ENCODE assay signal across 8 cellular contexts in the genomic region with DNA sequence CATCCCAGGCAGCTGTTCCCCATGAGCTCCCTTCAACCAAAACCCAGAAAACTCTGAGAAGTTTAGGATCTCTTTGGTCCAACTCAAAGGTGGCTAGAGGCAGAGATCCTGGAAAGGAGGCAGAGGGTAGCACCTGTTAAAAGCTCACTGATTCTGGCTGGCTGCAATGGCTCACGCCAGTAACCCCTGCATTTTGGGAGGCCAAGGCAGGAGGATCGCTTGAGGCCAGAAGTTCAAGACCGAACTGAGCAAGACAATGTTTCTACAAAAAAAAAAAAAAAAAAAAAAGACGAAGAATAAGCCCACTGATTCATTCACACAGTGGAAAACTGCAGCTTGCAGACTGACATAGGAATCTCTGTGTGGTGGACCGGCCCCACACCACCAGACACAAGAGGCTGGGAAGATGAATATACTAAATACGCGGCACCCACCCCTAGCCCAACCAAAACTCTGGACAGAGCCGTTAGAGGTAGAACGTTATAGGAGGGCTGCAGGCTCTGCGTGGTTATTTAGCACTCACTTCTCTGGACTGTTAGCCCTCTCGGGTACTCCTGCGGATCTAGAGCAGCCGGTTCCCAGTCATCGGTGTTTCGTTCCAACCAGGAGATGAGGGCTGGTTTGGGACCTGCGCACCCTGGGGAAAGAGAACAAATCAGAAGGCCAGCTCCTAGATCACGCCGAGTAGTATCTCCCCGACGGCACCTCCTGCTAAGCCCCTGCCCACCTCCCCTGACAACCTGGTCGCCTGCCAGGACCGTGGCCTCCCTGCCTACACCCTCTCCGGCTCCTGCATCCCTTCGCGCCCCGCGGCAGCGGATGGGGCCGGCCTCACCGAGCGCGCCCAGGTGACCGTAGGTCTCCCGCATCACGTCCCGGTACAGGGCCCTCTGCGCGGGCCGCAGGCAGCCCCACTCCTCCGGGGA. TPM values are rescaled to one million over a fixed set of nuclear protein-coding genes. Genes with fewer than 3 reads are reported as not detected.
DNase-seq lines count a peak whose midpoint lies in the region; ATAC-seq and TF ChIP-seq lines count a peak whose summit lies in the region.

No MANE protein-coding gene starts in this region.

- H3K4me1 ChIP-seq in breast epithelium, result no peaks in the 10 kb centered on the region

- TF ChIP-seq CTCF in BJ (IDR thresholded peaks at IDR 0.05; ENCODE audit: insufficient read depth, low read depth, low read length) (no peak), breast epithelium (IDR thresholded peaks at IDR 0.05) (no peak)

- H3K4me3 ChIP-seq in BJ (ENCODE audit: low read depth, low read length) (peak overlapping the region; percentile 72), breast epithelium (peak overlapping the region; percentile 69 to 89 (median 88))

- CTCF ChIA-PET in BJ (lab: Yijun Ruan, JAX), result interaction anchor here (0.8 to 2.8 kb wide), 4 partner anchors 11 to 485 kb away, joined by 3 to 16 read pairs (median 4); no protein-coding TSS in a partner anchor

- peaks cover 10% of the 10 kb centered on the region for H3K36me3 ChIP-seq in BJ (ENCODE audit: control insufficient read depth, insufficient read depth, low read length)
- H3K36me3 ChIP-seq in breast epithelium, result peaks cover 7% of the 10 kb centered on the region

- H3K9me3 ChIP-seq in breast epithelium, result no peaks in the 10 kb centered on the region

- POLR2A ChIA-PET in BJ (lab: Charles Lee), result interaction anchor here (0.6 to 0.7 kb wide), 2 partner anchors 28 to 239 kb away, joined by 4 to 7 read pairs; a partner anchor contains a TSS

- intact Hi-C loops in breast epithelium (cut with DNase I; ENCODE audit: low total_unique reads), result no loop called here

- no peaks in the 10 kb centered on the region for H3K27me3 ChIP-seq in BJ (ENCODE audit: control insufficient read depth, insufficient read depth, low read length)
- no peaks in the 10 kb centered on the region for H3K27me3 ChIP-seq in breast epithelium

- TF ChIP-seq POLR2A in breast epithelium (IDR thresholded peaks at IDR 0.05), result no peak

- ATAC-seq in GM19035 (IDR thresholded peaks at IDR 0.05; ENCODE audit: unreplicated experiment), result peak; percentile 26
- peak; percentile 41 for ATAC-seq in HG03460 (IDR thresholded peaks at IDR 0.05; ENCODE audit: unreplicated experiment)

- DNase-seq in BJ (ENCODE audit: low read depth) (no peak), T-helper 1 cell (peak in 3 of 5 donors; percentile 10 to 50 (median 18)), breast epithelium (ENCODE audit: low spot score in 2 of 2) (peak in 1 of 2 donors; percentile 29), inferior parietal cortex (ENCODE audit: extremely low spot score) (peak; percentile 18), NCI-H1930 (lab: John Stamatoyannopoulos, UW) (no peak)
- peak; percentile 50 for DNase-seq in stimulated activated CD4-positive, alpha-beta T cell treated with anti-CD3 and anti-CD28 coated beads, Interleukin-12 subunit alpha, Interleukin-12 subunit beta, amount 100 ng/mL, for 4 hours

- H3K27ac ChIP-seq in breast epithelium, result peak overlapping the region; percentile 92 to 93

RNA-seq across cellular contexts. Expression of a gene that starts 0.9 kb away (rescaled TPM):
- 3.6 and 4.1 TPM in 2 replicates for polyA plus RNA-seq in BJ (2011; rRNA removed)
- polyA minus RNA-seq in BJ (2011; rRNA and poly(A)+ RNA removed), result 4.9 and 10.9 TPM in 2 replicates
- 10 to 100 TPM in 2 of 3 donors, 1 to 10 TPM in 1; 7.0 to 15.4 (median 12.8) TPM for total RNA-seq in breast epithelium

RNA-seq across cellular contexts. Expression of a gene that starts 23.8 kb away (rescaled TPM):
- 6.6 TPM in 2 replicates for polyA plus RNA-seq in BJ (2011; rRNA removed)
- 4.4 and 5.4 TPM in 2 replicates for polyA minus RNA-seq in BJ (2011; rRNA and poly(A)+ RNA removed)
- 10 to 100 TPM in 2 of 3 donors, 1 to 10 TPM in 1; 6.7 to 14.4 (median 12.0) TPM for total RNA-seq in breast epithelium

RNA-seq across cellular contexts. Expression of a gene that starts 37.8 kb away (rescaled TPM):
- polyA plus RNA-seq in BJ (2011; rRNA removed), result 6.3 and 8.8 TPM in 2 replicates
- polyA minus RNA-seq in BJ (2011; rRNA and poly(A)+ RNA removed), result 1.2 and 2.1 TPM in 2 replicates
- total RNA-seq in breast epithelium, result 10 to 100 TPM; 17.4 to 18.4 (median 18.4) TPM

RNA-seq across cellular contexts. Expression of a gene that starts 41.5 kb away (rescaled TPM):
- polyA plus RNA-seq in BJ (2011; rRNA removed), result 5.2 TPM in 2 replicates
- polyA minus RNA-seq in BJ (2011; rRNA and poly(A)+ RNA removed), result 2.9 and 3.8 TPM in 2 replicates
- total RNA-seq in breast epithelium, result 10 to 100 TPM; 21.3 to 30.2 (median 26.9) TPM

RNA-seq across cellular contexts. Expression of a gene that starts 49.0 kb away (rescaled TPM):
- 7.8 and 9.4 TPM in 2 replicates for polyA plus RNA-seq in BJ (2011; rRNA removed)
- 14.9 and 15.3 TPM in 2 replicates for polyA minus RNA-seq in BJ (2011; rRNA and poly(A)+ RNA removed)
- total RNA-seq in breast epithelium, result 10 to 100 TPM; 13.6 to 25.2 (median 17.7) TPM

Comparison
In these comparisons a context has a peak if more than half of its experiments do, and no peak if none do; other contexts are left out.
1. DNase-seq: peak in T-helper 1 cell (3 of 5), inferior parietal cortex (single experiment) and stimulated activated CD4-positive, alpha-beta T cell treated with anti-CD3 and anti-CD28 coated beads, Interleukin-12 subunit alpha, Interleukin-12 subunit beta, amount 100 ng/mL, for 4 hours (single experiment); none in BJ (single experiment) and NCI-H1930 (0 of 2).